ENCODE assay signal across 13 cellular contexts in the genomic region with DNA sequence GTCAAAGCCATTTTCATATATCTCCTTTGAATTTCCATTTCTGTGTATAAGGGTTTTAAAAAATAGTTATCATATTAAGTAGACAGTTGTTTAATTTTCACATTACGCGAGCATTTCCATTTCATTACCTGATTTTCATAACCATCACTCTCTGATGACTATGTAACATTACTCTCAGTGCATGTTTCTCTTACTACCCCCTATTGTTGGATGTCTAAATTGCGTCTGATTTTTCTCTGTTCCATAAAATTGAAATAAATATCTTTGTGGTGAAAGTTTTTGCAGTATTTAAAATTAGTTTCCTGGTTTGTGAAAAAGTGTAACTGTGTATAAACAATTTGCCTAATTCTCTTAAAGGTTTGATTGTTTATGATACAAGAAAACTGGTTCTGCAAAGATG.
DNase-seq lines count a peak whose midpoint lies in the region; ATAC-seq and TF ChIP-seq lines count a peak whose summit lies in the region.
"Had no signal": no experiment of that assay in that cellular context is flagged by ENCODE, and none has a peak within 500 bp of the region (broad histone marks: within the 10 kb centered on the region; RNA-seq: fewer than 3 reads in every experiment).

No MANE protein-coding gene starts in this region.

- TF ChIP-seq CTCF in C4-2B (conservative IDR thresholded peaks at IDR 0.05) (peak; percentile 54), VCaP (conservative IDR thresholded peaks at IDR 0.05) (peak; percentile 37), tibial nerve (IDR thresholded peaks at IDR 0.05) (peak in 1 of 5 experiments; percentile 20)

- no peak for TF ChIP-seq POLR2A in tibial nerve (IDR thresholded peaks at IDR 0.05)

- no peaks in the 10 kb centered on the region for H3K4me1 Mint-ChIP-seq in activated CD4-positive, alpha-beta T cell treated with anti-CD3 and anti-CD28 coated beads, Interleukin-2, amount 10 ng/mL, durations not matched to agents 24 days and 14 days

- no peak for TF ChIP-seq EP300 in tibial nerve (IDR thresholded peaks at IDR 0.05)

- intact Hi-C loops in activated CD4-positive, alpha-beta T cell treated with anti-CD3 and anti-CD28 coated beads, Interleukin-2, amount 10 ng/mL, durations not matched to agents 24 days and 14 days (cut with micrococcal nuclease): loop anchor here (5.0 kb wide), 1 partner anchor 202 kb away; no protein-coding TSS in a partner anchor

- H3K9me3 ChIP-seq in tibial nerve: no peaks in the 10 kb centered on the region

- no peaks in the 10 kb centered on the region for H3K27me3 ChIP-seq in tibial nerve

- H3K36me3 ChIP-seq in tibial nerve: peaks cover 0 to 5% (median 0%) of the 10 kb centered on the region in 3 donors

- H3K27ac ChIP-seq in C4-2B (no peak overlapping the region), VCaP (no peak overlapping the region), tibial nerve (no peak overlapping the region)
- H3K27ac ChIP-seq: WERI-Rb-1 had no signal

- peaks cover 0 to 16% (median 0%) of the 10 kb centered on the region in 4 donors for H3K4me1 ChIP-seq in tibial nerve

- no peaks in the 10 kb centered on the region for H3K9me3 Mint-ChIP-seq in activated CD4-positive, alpha-beta T cell treated with anti-CD3 and anti-CD28 coated beads, Interleukin-2, amount 10 ng/mL, durations not matched to agents 24 days and 14 days
- H3K9me3 Mint-ChIP-seq: GM23338 had no signal

- H3K36me3 Mint-ChIP-seq in activated CD4-positive, alpha-beta T cell treated with anti-CD3 and anti-CD28 coated beads, Interleukin-2, amount 10 ng/mL, durations not matched to agents 24 days and 14 days (ENCODE audit: low read depth): peaks cover 2% of the 10 kb centered on the region

- no peaks in the 10 kb centered on the region for H3K27me3 Mint-ChIP-seq in activated CD4-positive, alpha-beta T cell treated with anti-CD3 and anti-CD28 coated beads, Interleukin-2, amount 10 ng/mL, durations not matched to agents 24 days and 14 days

- WGBS in tibial nerve, 2 donors: 86 to 88% methylated on average over 3 of the region's 3 CpGs

- DNase-seq in HuH-7 (ENCODE audit: low spot score) (peak; percentile 12), kidney tubule cell (ENCODE audit: low spot score) (peak; percentile 20), tibial nerve (ENCODE audit: low spot score in 2 of 2) (no peak)
- no peak for DNase-seq in activated CD4-positive, alpha-beta T cell treated with anti-CD3 and anti-CD28 coated beads, Interleukin-2, amount 10 ng/mL, durations not matched to agents 24 days and 14 days
- DNase-seq: activated effector memory CD4-positive, alpha-beta T cell treated with anti-CD3 and anti-CD28 coated beads, Interleukin-2, amount 50 U/mL, for 16 hours; NCI-H1092; stimulated activated CD4-positive, alpha-beta T cell treated with anti-CD3 and anti-CD28 coated beads, Interleukin-12 subunit alpha, Interleukin-12 subunit beta, amount 100 ng/mL, for 4 hours; WERI-Rb-1 had no signal

- no peak overlapping the region for H3K4me3 Mint-ChIP-seq in activated CD4-positive, alpha-beta T cell treated with anti-CD3 and anti-CD28 coated beads, Interleukin-2, amount 10 ng/mL, durations not matched to agents 24 days and 14 days
- H3K4me3 Mint-ChIP-seq: GM23338 had no signal

- no peak overlapping the region for H3K27ac Mint-ChIP-seq in activated CD4-positive, alpha-beta T cell treated with anti-CD3 and anti-CD28 coated beads, Interleukin-2, amount 10 ng/mL, durations not matched to agents 24 days and 14 days
- H3K27ac Mint-ChIP-seq: GM23338 had no signal

- no peak overlapping the region for H3K4me3 ChIP-seq in tibial nerve
- H3K4me3 ChIP-seq: GM23338 had no signal

- ATAC-seq in GM21390 (IDR thresholded peaks at IDR 0.05; ENCODE audit: unreplicated experiment): no peak
- no peak for ATAC-seq in GM21528 (IDR thresholded peaks at IDR 0.05; ENCODE audit: low FRiP score, unreplicated experiment)
- ATAC-seq: GM23338 had no signal

Comparison
In these comparisons a context has a peak if more than half of its experiments do, and no peak if none do; other contexts are left out.
1. DNase-seq: peak in HuH-7 (single experiment) and kidney tubule cell (single experiment); none in tibial nerve (0 of 2) and activated CD4-positive, alpha-beta T cell treated with anti-CD3 and anti-CD28 coated beads, Interleukin-2, amount 10 ng/mL, durations not matched to agents 24 days and 14 days (single experiment).